ENCODE assay signal across 1 cellular context in the genomic region with DNA sequence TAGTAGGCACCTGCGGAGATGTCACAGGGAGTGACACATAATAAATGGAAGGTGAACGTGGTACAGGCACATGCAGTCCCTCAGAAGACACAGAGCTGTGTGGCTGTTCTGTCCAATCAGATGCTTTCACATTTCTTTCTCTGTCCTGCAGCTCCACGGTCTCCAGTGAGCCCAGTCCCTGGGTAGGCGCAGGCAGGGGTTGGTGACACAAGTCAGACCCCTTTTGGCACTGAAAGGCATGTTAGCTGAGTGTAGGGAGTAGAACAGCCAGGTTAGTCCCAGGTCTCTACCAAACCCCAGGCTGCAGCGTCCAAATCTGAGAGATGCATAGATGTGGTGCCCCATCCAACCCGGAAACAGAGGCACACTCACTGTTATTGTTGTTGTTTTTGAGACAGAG.
TF ChIP-seq lines count a peak whose summit lies in the region.

No MANE protein-coding gene starts in this region.

TF ChIP-seq in HepG2, 621 proteins besides CTCF, POLR2A, EP300 and RAD21:
- TF ChIP-seq NFAT5 (CRISPR knock-in tag; IDR thresholded peaks at IDR 0.05): no peak
- no peak for TF ChIP-seq MBD4 (IDR thresholded peaks at IDR 0.05; ENCODE audit: borderline replicate concordance, low read length)
- no peak for TF ChIP-seq CENPBD1 (CRISPR knock-in tag; IDR thresholded peaks at IDR 0.05; ENCODE audit: borderline replicate concordance, low read depth)
- TF ChIP-seq FOXP1 (IDR thresholded peaks at IDR 0.05): no peak
- no peak for TF ChIP-seq FOXP1 (CRISPR knock-in tag; IDR thresholded peaks at IDR 0.05)
- no peak for TF ChIP-seq CSRNP2 (CRISPR knock-in tag; conservative IDR thresholded peaks at IDR 0.05; ENCODE audit: low read depth)
- no peak for TF ChIP-seq ZNF224 (CRISPR knock-in tag; IDR thresholded peaks at IDR 0.05)
- TF ChIP-seq HDAC2 (CRISPR knock-in tag; IDR thresholded peaks at IDR 0.05): no peak
- no peak for TF ChIP-seq RARG (CRISPR knock-in tag; IDR thresholded peaks at IDR 0.05; ENCODE audit: low read depth)
- no peak for TF ChIP-seq ZBTB20 (CRISPR knock-in tag; IDR thresholded peaks at IDR 0.05; ENCODE audit: borderline replicate concordance, low read depth)
- TF ChIP-seq ZNF432 (CRISPR knock-in tag; IDR thresholded peaks at IDR 0.05; ENCODE audit: borderline replicate concordance): no peak
- TF ChIP-seq ZNF10 (CRISPR knock-in tag; IDR thresholded peaks at IDR 0.05; ENCODE audit: borderline replicate concordance, low read depth): no peak
- no peak for TF ChIP-seq RBM39 (IDR thresholded peaks at IDR 0.05; ENCODE audit: low read depth, low read length, poor library complexity, severe bottlenecking)
- TF ChIP-seq IKZF5 (CRISPR knock-in tag; IDR thresholded peaks at IDR 0.05): no peak
- no peak for TF ChIP-seq ZNF570 (CRISPR knock-in tag; IDR thresholded peaks at IDR 0.05; ENCODE audit: borderline replicate concordance)
